In genomic region chr5:77946381-77947050, GRCh38 we compare ENCODE assay signal across 12 cellular contexts.
DNase-seq lines count a peak whose midpoint lies in the region; ATAC-seq and TF ChIP-seq lines count a peak whose summit lies in the region.
"Had no signal": no experiment of that assay in that cellular context is flagged by ENCODE, and none has a peak within 500 bp of the region (broad histone marks: within the 10 kb centered on the region; RNA-seq: fewer than 3 reads in every experiment).

No MANE protein-coding gene starts in this region.

- no peaks in the 10 kb centered on the region for H3K4me1 ChIP-seq in OCI-LY7 (ENCODE audit: insufficient read depth, low read length, poor library complexity, severe bottlenecking)
- H3K4me1 ChIP-seq: right atrium auricular region had no signal

- H3K9me2 ChIP-seq in OCI-LY7 (ENCODE audit: insufficient read depth, low read length): no peaks in the 10 kb centered on the region

- TF ChIP-seq CTCF in AG10803 (conservative IDR thresholded peaks at IDR 0.05; ENCODE audit: low read length): no peak
- TF ChIP-seq CTCF in LNCaP clone FGC (IDR thresholded peaks at IDR 0.05; ENCODE audit: control insufficient read depth, extremely low read depth, insufficient read depth): no peak
- TF ChIP-seq CTCF in OCI-LY7 (conservative IDR thresholded peaks at IDR 0.05; ENCODE audit: low read length): no peak

- no peaks in the 10 kb centered on the region for H3K9me3 ChIP-seq in OCI-LY7 (ENCODE audit: low read length)
- H3K9me3 ChIP-seq: right atrium auricular region had no signal

- H3K36me3 ChIP-seq in OCI-LY7 (ENCODE audit: insufficient read depth, low read length): no peaks in the 10 kb centered on the region
- H3K36me3 ChIP-seq: right atrium auricular region had no signal

- intact Hi-C loops in Right ventricle myocardium inferior (cut with DNase I): no loop called here
- intact Hi-C loops in OCI-LY7 (cut with micrococcal nuclease; ENCODE audit: unreplicated experiment): no loop called here

- peak overlapping the region; percentile 57 for H3K27ac ChIP-seq in cingulate gyrus (ENCODE audit: low read depth, low read length)
- no peak overlapping the region for H3K27ac ChIP-seq in OCI-LY7 (ENCODE audit: low read depth, low read length, poor library complexity, severe bottlenecking)
- H3K27ac ChIP-seq: right atrium auricular region had no signal

- POLR2A ChIA-PET in OCI-LY7 (lab: Charles Lee): interaction anchor here (0.6 kb wide), 1 partner anchor 94 kb away, joined by 3 read pairs; no protein-coding TSS in a partner anchor

- ATAC-seq in Right ventricle myocardium inferior (no peak), GM18517 (IDR thresholded peaks at IDR 0.05; ENCODE audit: unreplicated experiment) (no peak)
- ATAC-seq: HepG2 had no signal

- H3K4me3 ChIP-seq in AG10803 (ENCODE audit: low read length) (no peak overlapping the region), LNCaP clone FGC (ENCODE audit: low read depth, low read length) (no peak overlapping the region), OCI-LY7 (ENCODE audit: low read depth, low read length, poor library complexity, severe bottlenecking) (no peak overlapping the region)
- H3K4me3 ChIP-seq: right atrium auricular region had no signal

- H2AFZ ChIP-seq in OCI-LY7 (ENCODE audit: low read length): no peak overlapping the region

- H3K4me2 ChIP-seq in OCI-LY7 (ENCODE audit: low read length): no peak overlapping the region

- CTCF ChIA-PET in OCI-LY7 (lab: Charles Lee; ENCODE audit: unreplicated experiment): no interaction called here

- DNase-seq in AG10803 (ENCODE audit: low read depth) (peak; percentile 5), LNCaP clone FGC (ENCODE audit: low read depth) (peak; percentile 80), NCI-H69 (lab: John Stamatoyannopoulos, UW) (peak; percentile 97), DMS114 treated with DMSO at 0.1 percent for 48 hours (lab: John Stamatoyannopoulos, UW; ENCODE audit: unreplicated experiment) (no peak), Right ventricle myocardium inferior (ENCODE audit: missing footprints) (no peak), OCI-LY7 (ENCODE audit: low spot score) (no peak)
- DNase-seq: activated CD4-positive, alpha-beta memory T cell treated with anti-CD3 and anti-CD28 coated beads for 36 hours; stimulated activated CD4-positive, alpha-beta T cell treated with anti-CD3 and anti-CD28 coated beads, Interleukin-2, amount 100 ng/mL, for 24 hours had no signal

- H3K79me2 ChIP-seq in OCI-LY7 (ENCODE audit: insufficient read depth, low read depth, low read length): no peaks in the 10 kb centered on the region

- H4K20me1 ChIP-seq in OCI-LY7 (ENCODE audit: insufficient read depth, low read length): no peaks in the 10 kb centered on the region

- no TSS peak for BruUV-seq in OCI-LY7 (replicated peaks; lab: Mats Ljungman, UMichigan)

Comparison
In these comparisons a context has a peak if more than half of its experiments do, and no peak if none do; other contexts are left out.
1. DNase-seq: peak in AG10803 (single experiment), LNCaP clone FGC (single experiment) and NCI-H69 (single experiment); none in DMS114 treated with DMSO at 0.1 percent for 48 hours (single experiment), Right ventricle myocardium inferior (single experiment) and OCI-LY7 (single experiment).